Comparison of ENCODE assay signal across 15 cellular contexts in genomic region chr20:33858666-33859065, GRCh38. TPM values are rescaled to one million over a fixed set of nuclear protein-coding genes. Genes with fewer than 3 reads are reported as not detected.
DNase-seq lines count a peak whose midpoint lies in the region; ATAC-seq and TF ChIP-seq lines count a peak whose summit lies in the region.
"Had no signal": no experiment of that assay in that cellular context is flagged by ENCODE, and none has a peak within 500 bp of the region (broad histone marks: within the 10 kb centered on the region; RNA-seq: fewer than 3 reads in every experiment).

No MANE protein-coding gene starts in this region.

- H3K27ac ChIP-seq in PC-9 (peak overlapping the region; percentile 73), dorsolateral prefrontal cortex (peak overlapping the region in 33 of 59 donors; percentile 19 to 85 (median 67)), temporal lobe (ENCODE audit: low read depth, low read length) (peak overlapping the region; percentile 17)
- H3K27ac ChIP-seq: psoas muscle had no signal

- no peak overlapping the region for H3K4me3 ChIP-seq in PC-9
- no peak overlapping the region for H3K4me3 ChIP-seq in dorsolateral prefrontal cortex
- H3K4me3 ChIP-seq: left ventricle myocardium inferior, psoas muscle had no signal

- H3K36me3 ChIP-seq in PC-9 (ENCODE audit: low read depth) = peaks cover 9% of the 10 kb centered on the region; the same call in 1 of the 2 replicates

- intact Hi-C loops in PC-9 (cut with micrococcal nuclease; ENCODE audit: unreplicated experiment) (loop anchor here (5.0 kb wide), 2 partner anchors 66 to 126 kb away; partner anchors contain the start of gene ZNF341), dorsolateral prefrontal cortex (cut with DNase I) (loop anchor here in 1 of 2 donors (5.0 kb wide), 1 partner anchor 269 kb away; no protein-coding TSS in a partner anchor)

- H3F3A ChIP-seq in PC-9 (ENCODE audit: insufficient read depth, low read depth) = peaks cover 39% of the 10 kb centered on the region

- H3K4me2 ChIP-seq in PC-9 = peak overlapping the region; percentile 41

- DNase-seq in activated gamma-delta T cell treated with Interleukin-2 at 50 U/mL for 16 hours (peak; percentile 18), activated gamma-delta T cell (lab: John Stamatoyannopoulos, UW) (no peak), PC-9 (no peak), dorsolateral prefrontal cortex (no peak), NCI-H748 (lab: John Stamatoyannopoulos, UW; ENCODE audit: unreplicated experiment) (no peak), ecto neural progenitor cell (ENCODE audit: low spot score) (no peak)
- DNase-seq: activated CD4-positive, CD25-positive, alpha-beta regulatory T cell treated with anti-CD3 and anti-CD28 coated beads, Interleukin-2, amount 50 U/mL, for 72 hours; DMS 273 treated with DMSO at 0.1 percent for 48 hours; effector CD4-positive, alpha-beta T cell; left ventricle myocardium inferior; NCI-H187; substantia nigra had no signal

- BruUV-seq in PC-9 (replicated peaks; lab: Mats Ljungman, UMichigan) = no TSS peak

- H3K4me1 ChIP-seq in PC-9 (replicated peaks; ENCODE audit: insufficient read depth) = peaks cover 28% of the 10 kb centered on the region

- H2AFZ ChIP-seq in PC-9 = no peak overlapping the region

- TF ChIP-seq CTCF in PC-9 (conservative IDR thresholded peaks at IDR 0.05) (no peak), dorsolateral prefrontal cortex (IDR thresholded peaks at IDR 0.05 in 54 of 56, conservative IDR thresholded peaks at IDR 0.05 in 2 of 56; ENCODE audit: low read depth in 1 of 56, partially characterized antibody in 56 of 56) (no peak)

- H3K27me3 ChIP-seq in PC-9 (ENCODE audit: insufficient read depth, low read depth) (no peaks in the 10 kb centered on the region), dorsolateral prefrontal cortex (no peaks in the 10 kb centered on the region)

- H3K9me3 ChIP-seq in PC-9 (ENCODE audit: insufficient read depth, low read depth) = no peaks in the 10 kb centered on the region
- H3K9me3 ChIP-seq: left ventricle myocardium inferior, psoas muscle had no signal

- ATAC-seq in GM18907 (IDR thresholded peaks at IDR 0.05; ENCODE audit: unreplicated experiment) = no peak

- H3K79me2 ChIP-seq in PC-9 (ENCODE audit: low read depth) = no peaks in the 10 kb centered on the region

- POLR2A ChIA-PET in PC-9 (lab: Charles Lee; ENCODE audit: unreplicated experiment) = interaction anchor here (0.8 kb wide), 1 partner anchor 457 kb away, joined by 3 read pairs; the partner anchor contains the start of gene CDK5RAP1

- no peaks in the 10 kb centered on the region for H3K9me2 ChIP-seq in PC-9 (ENCODE audit: insufficient read depth)

- CTCF ChIA-PET in PC-9 (lab: Charles Lee) = interaction anchor here (0.6 kb wide), 1 partner anchor 63 kb away, joined by 9 read pairs; no protein-coding TSS in a partner anchor

- no peaks in the 10 kb centered on the region for H4K20me1 ChIP-seq in PC-9 (ENCODE audit: insufficient read depth)

RNA-seq across cellular contexts. Expression of gene CHMP4B, which starts 47.5 kb away (rescaled TPM):
- total RNA-seq in PC-9 (2021) (176 and 180 TPM in 2 replicates), dorsolateral prefrontal cortex (100 to 1,000 TPM in 86 of 120 experiments, 10 to 100 TPM in 34; 68.7 to 154 (median 115) TPM), temporal lobe (36.4 TPM)

Comparison
In these comparisons a context has a peak if more than half of its experiments do, and no peak if none do; other contexts are left out.
1. H3K27ac ChIP-seq: peak in every context shown above with its lines; median percentile 73 in PC-9; 67 in dorsolateral prefrontal cortex; 17 in temporal lobe.